Comparison of ENCODE assay signal across 8 cellular contexts in genomic region chr17:44124118-44124438, GRCh38.
DNase-seq lines count a peak whose midpoint lies in the region; ATAC-seq, FAIRE-seq and TF ChIP-seq lines count a peak whose summit lies in the region.

No MANE protein-coding gene starts in this region.

- peak overlapping the region; percentile 76 for H3K27ac ChIP-seq in C4-2B

- H3K9ac ChIP-seq in NT2/D1 (ENCODE audit: insufficient read length, low read depth) (peak overlapping the region; percentile 91), endocrine pancreas (ENCODE audit: control insufficient read depth, insufficient read depth, low read length) (peak overlapping the region; percentile 93)

- no peak for FAIRE-seq in urothelium cell line (lab: Jason Lieb, UNC)

- no peak; the same call in 1 of the 2 replicates for TF ChIP-seq CTCF in C4-2B (conservative IDR thresholded peaks at IDR 0.05)

- H3K9me3 ChIP-seq in NT2/D1 (ENCODE audit: insufficient read depth, low read length) (no peaks in the 10 kb centered on the region), endocrine pancreas (ENCODE audit: control insufficient read depth, low read length) (no peaks in the 10 kb centered on the region), neuron (ENCODE audit: low read length) (no peaks in the 10 kb centered on the region)

- H3K4me1 ChIP-seq in NT2/D1 (ENCODE audit: insufficient read depth, insufficient read length) = peaks cover 9% of the 10 kb centered on the region
- H3K4me1 ChIP-seq in endocrine pancreas (ENCODE audit: control insufficient read depth, insufficient read depth, low read length) = no peaks in the 10 kb centered on the region
- H3K4me1 ChIP-seq in neuron (ENCODE audit: insufficient read depth, low read length) = peaks cover 28% of the 10 kb centered on the region

- H3K36me3 ChIP-seq in NT2/D1 (ENCODE audit: insufficient read depth, insufficient read length, low read length) (no peaks in the 10 kb centered on the region), endocrine pancreas (ENCODE audit: control insufficient read depth, insufficient read depth, low read length) (no peaks in the 10 kb centered on the region), neuron (ENCODE audit: insufficient read depth, low read length) (no peaks in the 10 kb centered on the region)

- peak overlapping the region; percentile 45 for H2AFZ ChIP-seq in neuron (ENCODE audit: low read depth, low read length)

- ATAC-seq in HG03280 (IDR thresholded peaks at IDR 0.05; ENCODE audit: unreplicated experiment) (no peak), GM18861 (IDR thresholded peaks at IDR 0.05; ENCODE audit: unreplicated experiment) (no peak)

- DNase-seq in NT2/D1 (ENCODE audit: low read depth, low spot score) (no peak), CD1c-positive myeloid dendritic cell (ENCODE audit: extremely low spot score) (no peak), urothelium cell line (ENCODE audit: low spot score) (no peak)

- H3K27me3 ChIP-seq in NT2/D1 (ENCODE audit: insufficient read depth, insufficient read length) (peaks cover 7% of the 10 kb centered on the region), endocrine pancreas (ENCODE audit: control insufficient read depth, insufficient read depth, low read length) (no peaks in the 10 kb centered on the region), neuron (ENCODE audit: insufficient read depth, low read length) (no peaks in the 10 kb centered on the region)

- H3K4me3 ChIP-seq in NT2/D1 (ENCODE audit: insufficient read length, low read depth) (peak overlapping the region; percentile 66), endocrine pancreas (ENCODE audit: control insufficient read depth, insufficient read depth, low read length) (peak overlapping the region; percentile 74), neuron (ENCODE audit: low read length) (peak overlapping the region; percentile 83)
